1 cellular context compared by ENCODE assay signal in genomic region chr10:8189458-8189857, GRCh38.
TF ChIP-seq lines count a peak whose summit lies in the region.

No MANE protein-coding gene starts in this region.

TF ChIP-seq in WTC11, 78 proteins besides CTCF, POLR2A, EP300 and RAD21 (continued from another document):
- TF ChIP-seq PRDM15 (CRISPR knock-in tag; IDR thresholded peaks at IDR 0.05): no peak
- TF ChIP-seq ZNF396 (CRISPR knock-in tag; IDR thresholded peaks at IDR 0.05; ENCODE audit: borderline replicate concordance): no peak
- no peak for TF ChIP-seq ZNF219 (CRISPR knock-in tag; IDR thresholded peaks at IDR 0.05; ENCODE audit: borderline replicate concordance)
- no peak for TF ChIP-seq JUN (CRISPR knock-in tag; IDR thresholded peaks at IDR 0.05)
- TF ChIP-seq GABPB1 (CRISPR knock-in tag; IDR thresholded peaks at IDR 0.05): no peak
- TF ChIP-seq TCF7 (CRISPR knock-in tag; IDR thresholded peaks at IDR 0.05; ENCODE audit: low read depth): no peak
TF ChIP-seq in WTC11: peak in this region for 0.
